In genomic region chr3:4718179-4718736, GRCh38 we compare ENCODE assay signal across 19 cellular contexts.
A peak's percentile ranks its signal among the peaks of the same experiment; 100 is the strongest.
DNase-seq lines count a peak whose midpoint lies in the region; ATAC-seq, FAIRE-seq and TF ChIP-seq lines count a peak whose summit lies in the region.
"Had no signal": no experiment of that assay in that cellular context is flagged by ENCODE, and none has a peak within 500 bp of the region (broad histone marks: within the 10 kb centered on the region; RNA-seq: fewer than 3 reads in every experiment).

No MANE protein-coding gene starts in this region.

- H3K9ac ChIP-seq in IMR-90 (ENCODE audit: low read depth, low read length): no peak overlapping the region
- no peak overlapping the region for H3K9ac ChIP-seq in K562 (ENCODE audit: insufficient read depth in 1 of 2, low read depth in 2 of 2, low read length in 2 of 2)
- no peak overlapping the region for H3K9ac ChIP-seq in mesendoderm (ENCODE audit: low read length)
- H3K9ac ChIP-seq in smooth muscle cell (ENCODE audit: low read depth): no peak overlapping the region

- TF ChIP-seq RAD21 in IMR-90 (IDR thresholded peaks at IDR 0.05; ENCODE audit: low read length) (no peak), K562 (CRISPR knock-in tag; conservative IDR thresholded peaks at IDR 0.05 in 1 of 2, IDR thresholded peaks at IDR 0.05 in 1 of 2) (no peak)

- POLR2A ChIA-PET in IMR-90 (lab: Charles Lee; ENCODE audit: unreplicated experiment): no interaction called here
- POLR2A ChIA-PET in K562 (lab: Yijun Ruan, JAX): no interaction called here
- POLR2A ChIA-PET in activated CD8-positive, alpha-beta T cell treated with anti-CD3 and anti-CD28 coated beads for 36 hours (lab: Charles Lee): interaction anchor here (0.6 kb wide), 1 partner anchor 267 kb away, joined by 3 read pairs; no protein-coding TSS in a partner anchor

- 0 out of 3 replicates have a peak overlapping the region, but pooled peaks have one; percentile 11 for H2BK15ac ChIP-seq in IMR-90 (ENCODE audit: low read depth, low read length)
- no peak overlapping the region for H2BK15ac ChIP-seq in mesendoderm (replicated peaks; ENCODE audit: low read depth)

- DNase-seq in IMR-90 (no peak), K562 (ENCODE audit: extremely low read depth in 1 of 4, low spot score in 3 of 4) (no peak), mesendoderm (no peak), smooth muscle cell (lab: John Stamatoyannopoulos, UW; ENCODE audit: unreplicated experiment) (no peak), NCI-H2227 (lab: John Stamatoyannopoulos, UW; ENCODE audit: unreplicated experiment) (no peak)
- DNase-seq in activated CD8-positive, alpha-beta T cell treated with anti-CD3 and anti-CD28 coated beads for 36 hours: no peak
- DNase-seq: activated B cell treated with CpG ODN at 0.5 μM for 24 hours; CD4-positive, alpha-beta memory T cell; GF-D8; H9; islet precursor cell; SHP77; stimulated activated CD4-positive, alpha-beta T cell treated with anti-CD3 and anti-CD28 coated beads, Interleukin-4, amount 100 ng/mL, for 1 hour; substantia nigra; T-cell had no signal

- WGBS in IMR-90 (ENCODE audit: extremely low coverage in 2 of 2, insufficient read length in 1 of 2), 2 experiments: no CpG with 5 or more reads among the region's 4 CpGs
- 54% methylated on average over 4 of the region's 4 CpGs for WGBS in K562 (ENCODE audit: insufficient coverage, low coverage, missing lambda C conversion rate)
- WGBS in mesendoderm (ENCODE audit: extremely low coverage, insufficient coverage, low lambda C conversion rate): no CpG with 5 or more reads among the region's 4 CpGs
- WGBS in smooth muscle cell (ENCODE audit: low lambda C conversion rate): 90% methylated on average over 4 of the region's 4 CpGs

- no peak for FAIRE-seq in K562 (lab: Jason Lieb, UNC)

- H3K4me3 Mint-ChIP-seq in activated CD8-positive, alpha-beta T cell treated with anti-CD3 and anti-CD28 coated beads for 36 hours: no peak overlapping the region
- H3K4me3 Mint-ChIP-seq: activated B cell treated with CpG ODN at 0.5 μM for 24 hours; activated naive CD4-positive, alpha-beta T cell treated with anti-CD3 and anti-CD28 coated beads, Interleukin-2, amount 50 U/mL, for 24 hours; CD4-positive, alpha-beta memory T cell; H9; T-cell had no signal

- H2BK120ac ChIP-seq in IMR-90 (ENCODE audit: low read depth, low read length) (peak overlapping the region; percentile 27; the same call in 1 of the 2 replicates), mesendoderm (ENCODE audit: low read depth, low read length) (no peak overlapping the region)

- CTCF ChIA-PET in IMR-90 (lab: Yijun Ruan, JAX): interaction anchor here (1.0 to 1.5 kb wide), 2 partner anchors 258 to 339 kb away, joined by 4 read pairs; no protein-coding TSS in a partner anchor
- CTCF ChIA-PET in K562 (lab: Yijun Ruan, JAX; ENCODE audit: low intra/inter-chr PET ratio): interaction anchor here (0.6 to 1.3 kb wide), 2 partner anchors 258 to 437 kb away, joined by 3 read pairs; no protein-coding TSS in a partner anchor
- CTCF ChIA-PET in activated CD8-positive, alpha-beta T cell treated with anti-CD3 and anti-CD28 coated beads for 36 hours (lab: Charles Lee): interaction anchor here (1.7 to 5.4 kb wide), 2 partner anchors 106 to 258 kb away, joined by 3 to 17 read pairs; no protein-coding TSS in a partner anchor

- H3K4ac ChIP-seq in IMR-90 (ENCODE audit: low read depth, low read length) (0 out of 2 replicates have a peak overlapping the region, but pooled peaks have one; percentile 16), mesendoderm (ENCODE audit: low read depth, low read length) (no peak overlapping the region)

- H4K8ac ChIP-seq in IMR-90 (ENCODE audit: low read depth in 2 of 2, low read length in 2 of 2): peak overlapping the region in 1 of 2 experiments; percentile 22; a peak in 1 of 4 replicates
- no peak overlapping the region for H4K8ac ChIP-seq in mesendoderm (ENCODE audit: low read depth, low read length)

- H4K91ac ChIP-seq in IMR-90 (ENCODE audit: insufficient read depth, low read depth, low read length): no peak overlapping the region; the same call in 1 of the 2 replicates

- H3K27me3 ChIP-seq in IMR-90 (ENCODE audit: control insufficient read depth, insufficient read depth, low read length): no peaks in the 10 kb centered on the region
- no peaks in the 10 kb centered on the region for H3K27me3 ChIP-seq in K562 (ENCODE audit: control insufficient read depth in 2 of 2, insufficient read depth in 2 of 2, low read length in 2 of 2)
- no peaks in the 10 kb centered on the region for H3K27me3 ChIP-seq in mesendoderm (ENCODE audit: insufficient read depth, low read length, poor library complexity)
- H3K27me3 ChIP-seq in smooth muscle cell (ENCODE audit: low read depth): no peaks in the 10 kb centered on the region
- H3K27me3 ChIP-seq: neutrophil had no signal

- no peak overlapping the region for H3K27ac ChIP-seq in IMR-90 (ENCODE audit: insufficient read depth, low read length)
- no peak overlapping the region for H3K27ac ChIP-seq in K562 (ENCODE audit: extremely low read depth, low read depth, low read length)
- no peak overlapping the region for H3K27ac ChIP-seq in mesendoderm (ENCODE audit: low read depth, low read length)
- peak overlapping the region; percentile 29 for H3K27ac ChIP-seq in smooth muscle cell (ENCODE audit: low read depth)
- H3K27ac ChIP-seq: neutrophil had no signal

- no peak overlapping the region for H3K4me2 ChIP-seq in IMR-90 (ENCODE audit: low read depth, low read length)
- no peak overlapping the region for H3K4me2 ChIP-seq in K562 (ENCODE audit: insufficient read depth, low read length)
- no peak overlapping the region for H3K4me2 ChIP-seq in mesendoderm (ENCODE audit: low read length)
- no peak overlapping the region for H3K4me2 ChIP-seq in smooth muscle cell

- BruUV-seq in IMR-90 (replicated peaks; lab: Mats Ljungman, UMichigan) (no TSS peak), K562 (replicated peaks; lab: Mats Ljungman, UMichigan) (no TSS peak)

- H3K36me3 ChIP-seq in IMR-90 (ENCODE audit: control insufficient read depth, insufficient read depth, low read length) (no peaks in the 10 kb centered on the region), K562 (ENCODE audit: control insufficient read depth, insufficient read depth, low read length) (no peaks in the 10 kb centered on the region; the same call in 2 of the 3 replicates), mesendoderm (ENCODE audit: control insufficient read depth, insufficient read depth, low read length) (no peaks in the 10 kb centered on the region), smooth muscle cell (ENCODE audit: low read depth) (no peaks in the 10 kb centered on the region)
- H3K36me3 ChIP-seq: neutrophil had no signal

- H2BK5ac ChIP-seq in IMR-90 (ENCODE audit: low read depth, low read length, poor library complexity, severe bottlenecking) (no peak overlapping the region), mesendoderm (ENCODE audit: low read length) (no peak overlapping the region)

- no peak for TF ChIP-seq CTCF in IMR-90 (conservative IDR thresholded peaks at IDR 0.05; ENCODE audit: low read depth, low read length)
- TF ChIP-seq CTCF in K562 (IDR thresholded peaks at IDR 0.05 in 2 of 3, conservative IDR thresholded peaks at IDR 0.05 in 1 of 3; ENCODE audit: insufficient read depth in 2 of 3, low read depth in 1 of 3, low read length in 3 of 3): no peak
- no peak for TF ChIP-seq CTCF in smooth muscle cell (IDR thresholded peaks at IDR 0.05; ENCODE audit: borderline replicate concordance, insufficient read depth, poor library complexity, severe bottlenecking)
- no peak for TF ChIP-seq CTCF in activated CD8-positive, alpha-beta T cell treated with anti-CD3 and anti-CD28 coated beads for 36 hours (IDR thresholded peaks at IDR 0.05)

- H2AFZ ChIP-seq in IMR-90 (replicated peaks; ENCODE audit: low read length, poor library complexity) (no peak overlapping the region), K562 (ENCODE audit: low read depth, low read length) (no peak overlapping the region), smooth muscle cell (ENCODE audit: low read depth) (peak overlapping the region; percentile 2)

- no peak for TF ChIP-seq POLR2A in IMR-90 (IDR thresholded peaks at IDR 0.05; ENCODE audit: low read depth, low read length)
- TF ChIP-seq POLR2A in K562 (conservative IDR thresholded peaks at IDR 0.05): no peak

- H3K27me3 Mint-ChIP-seq in activated CD8-positive, alpha-beta T cell treated with anti-CD3 and anti-CD28 coated beads for 36 hours: no peaks in the 10 kb centered on the region
- H3K27me3 Mint-ChIP-seq: activated B cell treated with CpG ODN at 0.5 μM for 24 hours; activated naive CD4-positive, alpha-beta T cell treated with anti-CD3 and anti-CD28 coated beads, Interleukin-2, amount 50 U/mL, for 24 hours; CD4-positive, alpha-beta memory T cell; T-cell had no signal

- H2AK5ac ChIP-seq in IMR-90 (ENCODE audit: low read depth, low read length): peak overlapping the region; percentile 37; the same call in 1 of the 2 replicates
- no peak overlapping the region for H2AK5ac ChIP-seq in mesendoderm (ENCODE audit: low read length)

- H3K56ac ChIP-seq in IMR-90 (ENCODE audit: extremely low read depth, insufficient read depth, low read length): no peak overlapping the region
- peak overlapping the region; percentile 26 for H3K56ac ChIP-seq in mesendoderm (ENCODE audit: low read length)

- no peak for ATAC-seq in IMR-90 (ENCODE audit: low read depth)
- ATAC-seq in K562: no peak
- ATAC-seq in GM19023 (IDR thresholded peaks at IDR 0.05; ENCODE audit: unreplicated experiment): no peak
- ATAC-seq in activated CD8-positive, alpha-beta T cell treated with anti-CD3 and anti-CD28 coated beads for 36 hours: no peak
- ATAC-seq in GM18858 (IDR thresholded peaks at IDR 0.05; ENCODE audit: unreplicated experiment): no peak
- ATAC-seq: T-cell had no signal

- peaks cover 22% of the 10 kb centered on the region for H3K4me1 Mint-ChIP-seq in activated CD8-positive, alpha-beta T cell treated with anti-CD3 and anti-CD28 coated beads for 36 hours (ENCODE audit: low read depth)
- H3K4me1 Mint-ChIP-seq: activated B cell treated with CpG ODN at 0.5 μM for 24 hours had no signal

- H3K36me3 Mint-ChIP-seq in activated CD8-positive, alpha-beta T cell treated with anti-CD3 and anti-CD28 coated beads for 36 hours (ENCODE audit: low read depth): peaks cover 24% of the 10 kb centered on the region

- H3K4me1 ChIP-seq in IMR-90 (ENCODE audit: control insufficient read depth, insufficient read depth, low read length) (peaks cover 19% of the 10 kb centered on the region), K562 (replicated peaks in 1 of 2; ENCODE audit: control insufficient read depth in 2 of 2, insufficient read depth in 2 of 2, low read length in 2 of 2) (peaks cover 0 to 20% of the 10 kb centered on the region in 2 experiments; a peak in 4 of 5 replicates), mesendoderm (ENCODE audit: control insufficient read depth, low read depth, low read length) (peaks cover 3% of the 10 kb centered on the region), smooth muscle cell (ENCODE audit: low read depth) (peaks cover 23% of the 10 kb centered on the region)

- dilution Hi-C loops in IMR-90 (cut with HindIII; ENCODE audit: low sequenced_read_pairs, unreplicated experiment): no loop called here

- intact Hi-C loops in IMR-90 (cut with micrococcal nuclease) (no loop called here), K562 (cut with micrococcal nuclease) (loop anchor here (10.0 kb wide), 1 partner anchor 507 kb away; no protein-coding TSS in a partner anchor)
- intact Hi-C loops in activated CD8-positive, alpha-beta T cell treated with anti-CD3 and anti-CD28 coated beads for 36 hours (cut with micrococcal nuclease): no loop called here

- no peaks in the 10 kb centered on the region for H3K79me1 ChIP-seq in IMR-90 (ENCODE audit: low read depth in 1 of 2, low read length in 2 of 2)
- no peaks in the 10 kb centered on the region for H3K79me1 ChIP-seq in mesendoderm (ENCODE audit: low read length)

- H3K79me2 ChIP-seq in K562 (ENCODE audit: control insufficient read depth, insufficient read depth, low read length) (no peaks in the 10 kb centered on the region), mesendoderm (ENCODE audit: control insufficient read depth, insufficient read depth, low read length) (no peaks in the 10 kb centered on the region), smooth muscle cell (ENCODE audit: low read depth) (no peaks in the 10 kb centered on the region)

- H3K9me1 ChIP-seq in IMR-90 (ENCODE audit: insufficient read depth, low read length): peaks cover 9% of the 10 kb centered on the region; the same call in 1 of the 2 replicates
- no peaks in the 10 kb centered on the region for H3K9me1 ChIP-seq in K562 (ENCODE audit: control insufficient read depth, insufficient read depth, low read length)

- peak overlapping the region; percentile 13; the same call in 1 of the 2 replicates for H3K18ac ChIP-seq in IMR-90 (ENCODE audit: low read depth, low read length)
- H3K18ac ChIP-seq in mesendoderm (ENCODE audit: low read length): no peak overlapping the region

- TF ChIP-seq EP300 in K562 (IDR thresholded peaks at IDR 0.05; ENCODE audit: low read length): no peak

- no peaks in the 10 kb centered on the region for H4K20me1 ChIP-seq in IMR-90 (ENCODE audit: insufficient read depth, low read length)
- no peaks in the 10 kb centered on the region for H4K20me1 ChIP-seq in K562 (replicated peaks; ENCODE audit: control insufficient read depth, insufficient read depth, low read length)
- H4K20me1 ChIP-seq in smooth muscle cell (ENCODE audit: low read depth): no peaks in the 10 kb centered on the region

- no peak overlapping the region; the same call in 1 of the 2 replicates for H2BK20ac ChIP-seq in IMR-90 (ENCODE audit: low read depth, low read length)

- no peak overlapping the region; the same call in 1 of the 2 replicates for H3K14ac ChIP-seq in IMR-90 (replicated peaks; ENCODE audit: low read depth, low read length)

- H3K23ac ChIP-seq in IMR-90 (ENCODE audit: low read depth, low read length) (no peak overlapping the region), mesendoderm (ENCODE audit: low read length) (no peak overlapping the region)

- no peak overlapping the region for H2AK9ac ChIP-seq in IMR-90 (replicated peaks; ENCODE audit: low read depth, low read length, poor library complexity)

- no peaks in the 10 kb centered on the region for H3K9me3 ChIP-seq in IMR-90 (ENCODE audit: control insufficient read depth, insufficient read depth, low read length)
- H3K9me3 ChIP-seq in K562 (replicated peaks; ENCODE audit: control insufficient read depth, insufficient read depth, low read depth, low read length): no peaks in the 10 kb centered on the region
- H3K9me3 ChIP-seq in smooth muscle cell (replicated peaks; ENCODE audit: low read depth): no peaks in the 10 kb centered on the region
- H3K9me3 ChIP-seq: neutrophil had no signal

- in situ Hi-C loops in IMR-90 (cut with MboI; ENCODE audit: low sequenced_read_pairs): loop anchor here (5.0 to 10.0 kb wide), 3 partner anchors 264 to 334 kb away; no protein-coding TSS in a partner anchor
- in situ Hi-C loops in K562 (cut with MboI): no loop called here

- H3K9me3 Mint-ChIP-seq in activated CD8-positive, alpha-beta T cell treated with anti-CD3 and anti-CD28 coated beads for 36 hours: no peaks in the 10 kb centered on the region
- H3K9me3 Mint-ChIP-seq: activated B cell treated with CpG ODN at 0.5 μM for 24 hours; activated naive CD4-positive, alpha-beta T cell treated with anti-CD3 and anti-CD28 coated beads, Interleukin-2, amount 50 U/mL, for 24 hours; CD4-positive, alpha-beta memory T cell; H9; T-cell had no signal

- H3F3A ChIP-seq in smooth muscle cell (ENCODE audit: low read depth): peaks cover 12% of the 10 kb centered on the region

- no peak overlapping the region for H3K27ac Mint-ChIP-seq in activated CD8-positive, alpha-beta T cell treated with anti-CD3 and anti-CD28 coated beads for 36 hours
- H3K27ac Mint-ChIP-seq: activated B cell treated with CpG ODN at 0.5 μM for 24 hours; activated naive CD4-positive, alpha-beta T cell treated with anti-CD3 and anti-CD28 coated beads, Interleukin-2, amount 50 U/mL, for 24 hours; H9; T-cell had no signal

- H4K5ac ChIP-seq in IMR-90 (ENCODE audit: low read depth, low read length): no peak overlapping the region
- H4K5ac ChIP-seq in mesendoderm (ENCODE audit: low read length): no peak overlapping the region

- H3K4me3 ChIP-seq in IMR-90 (ENCODE audit: insufficient read depth, low read depth, low read length): no peak overlapping the region
- H3K4me3 ChIP-seq in K562: no peak overlapping the region
- no peak overlapping the region for H3K4me3 ChIP-seq in mesendoderm (ENCODE audit: low read length)
- no peak overlapping the region for H3K4me3 ChIP-seq in smooth muscle cell
